ENCODE assay signal across 7 cellular contexts in the genomic region with DNA sequence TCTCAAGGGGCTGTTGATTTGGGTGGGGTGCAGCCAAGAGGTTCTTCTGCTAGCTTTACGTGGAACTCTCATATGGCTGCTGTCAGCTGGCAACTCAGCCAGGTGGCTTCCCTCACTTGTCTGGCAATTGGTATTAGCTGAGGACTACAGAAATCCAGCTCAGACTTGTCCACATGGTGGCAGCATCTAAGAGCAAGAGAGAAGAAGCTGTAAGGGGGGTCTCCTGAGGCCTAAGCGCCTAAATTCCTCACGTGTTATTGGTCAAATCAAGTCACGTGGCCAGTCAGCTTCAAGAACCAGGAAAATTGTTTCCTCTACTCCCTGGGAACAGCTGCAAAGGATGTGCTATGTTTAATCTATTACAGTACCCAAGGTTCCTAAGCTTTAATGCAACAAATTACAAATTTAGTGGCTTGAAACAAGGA. TPM values are rescaled to one million over a fixed set of nuclear protein-coding genes. Genes with fewer than 3 reads are reported as not detected.
DNase-seq lines count a peak whose midpoint lies in the region; ATAC-seq, FAIRE-seq and TF ChIP-seq lines count a peak whose summit lies in the region.

No MANE protein-coding gene starts in this region.

- in situ Hi-C loops in G401 (cut with HindIII; ENCODE audit: low sequenced_read_pairs) = no loop called here
- in situ Hi-C loops in K562 (cut with MboI) = no loop called here

- peaks cover 24% of the 10 kb centered on the region for H3K27me3 Mint-ChIP-seq in activated T-helper 2 cell treated with anti-CD3 and anti-CD28 coated beads, Interferon-gamma antibody, Interleukin-2, Interleukin-4, amounts not matched to agents 10 μg/mL and 5 μg/mL and 100 μg/mL, durations not matched to agents 14 hours and 24 hours and 36 hours (ENCODE audit: low read depth)

- TF ChIP-seq CTCF in K562 (IDR thresholded peaks at IDR 0.05 in 2 of 3, conservative IDR thresholded peaks at IDR 0.05 in 1 of 3; ENCODE audit: insufficient read depth in 2 of 3, low read depth in 1 of 3, low read length in 3 of 3) = peak; percentile 73 to 87 (median 78)
- peak; percentile 69 for TF ChIP-seq CTCF in kidney (IDR thresholded peaks at IDR 0.05; ENCODE audit: borderline replicate concordance, extremely low read depth, insufficient read depth)

- H3K36me3 ChIP-seq in K562 (ENCODE audit: control insufficient read depth, insufficient read depth, low read length) (no peaks in the 10 kb centered on the region), kidney (ENCODE audit: control insufficient read depth in 1 of 2, insufficient read depth in 2 of 2, low read length in 2 of 2) (no peaks in the 10 kb centered on the region)

- intact Hi-C loops in K562 (cut with micrococcal nuclease) (loop anchor here (1.0 to 5.0 kb wide), 2 partner anchors 281 to 351 kb away; no protein-coding TSS in a partner anchor), kidney (cut with DNase I) (no loop called here)
- intact Hi-C loops in activated T-helper 2 cell treated with anti-CD3 and anti-CD28 coated beads, Interferon-gamma antibody, Interleukin-2, Interleukin-4, amounts not matched to agents 10 μg/mL and 5 μg/mL and 100 μg/mL, durations not matched to agents 14 hours and 24 hours and 36 hours (cut with micrococcal nuclease) = loop anchor here (5.0 kb wide), 1 partner anchor 351 kb away; no protein-coding TSS in a partner anchor

- no peak overlapping the region for H3K27ac ChIP-seq in K562 (ENCODE audit: extremely low read depth, low read depth, low read length)
- H3K27ac ChIP-seq in kidney (ENCODE audit: low read depth in 2 of 2, low read length in 2 of 2) = no peak overlapping the region

- POLR2A ChIA-PET in K562 (lab: Yijun Ruan, JAX) = interaction anchor here (0.6 to 1.5 kb wide), 4 partner anchors 10 to 198 kb away, joined by 3 to 8 read pairs (median 5); no protein-coding TSS in a partner anchor

- BruUV-seq in K562 (replicated peaks; lab: Mats Ljungman, UMichigan) = no TSS peak

- no peak for TF ChIP-seq POLR2A in K562 (conservative IDR thresholded peaks at IDR 0.05)

- H3K4me1 ChIP-seq in K562 (replicated peaks in 1 of 2; ENCODE audit: control insufficient read depth in 2 of 2, insufficient read depth in 2 of 2, low read length in 2 of 2) = peaks cover 12 to 13% of the 10 kb centered on the region in 2 experiments
- peaks cover 6 to 9% of the 10 kb centered on the region in 2 donors for H3K4me1 ChIP-seq in kidney (ENCODE audit: control insufficient read depth in 1 of 2, insufficient read depth in 1 of 2, low read depth in 1 of 2, low read length in 2 of 2)

- no peaks in the 10 kb centered on the region for H3K9me1 ChIP-seq in K562 (ENCODE audit: control insufficient read depth, insufficient read depth, low read length)

- 0 out of 5 replicates have a peak, but pooled peaks cover 0 to 6% of the 10 kb centered on the region in 2 experiments for H3K27me3 ChIP-seq in K562 (ENCODE audit: control insufficient read depth in 2 of 2, insufficient read depth in 2 of 2, low read length in 2 of 2)

- FAIRE-seq in K562 (lab: Jason Lieb, UNC) (peak; percentile 91), kidney (lab: Jason Lieb, UNC) (no peak), urothelium cell line (lab: Jason Lieb, UNC) (no peak)

- no peak overlapping the region for H3K4me2 ChIP-seq in K562 (ENCODE audit: insufficient read depth, low read length)

- TF ChIP-seq RAD21 in K562 (CRISPR knock-in tag; conservative IDR thresholded peaks at IDR 0.05 in 1 of 2, IDR thresholded peaks at IDR 0.05 in 1 of 2) = peak; percentile 53 to 86

- H4K20me1 ChIP-seq in K562 (replicated peaks; ENCODE audit: control insufficient read depth, insufficient read depth, low read length) = no peaks in the 10 kb centered on the region

- WGBS in K562 (ENCODE audit: insufficient coverage, low coverage, missing lambda C conversion rate) = 3% methylated on average over 4 of the region's 4 CpGs

- H3K4me3 Mint-ChIP-seq in activated T-helper 2 cell treated with anti-CD3 and anti-CD28 coated beads, Interferon-gamma antibody, Interleukin-2, Interleukin-4, amounts not matched to agents 10 μg/mL and 5 μg/mL and 100 μg/mL, durations not matched to agents 14 hours and 24 hours and 36 hours (ENCODE audit: low read depth) = no peak overlapping the region

- H3K4me1 Mint-ChIP-seq in activated T-helper 2 cell treated with anti-CD3 and anti-CD28 coated beads, Interferon-gamma antibody, Interleukin-2, Interleukin-4, amounts not matched to agents 10 μg/mL and 5 μg/mL and 100 μg/mL, durations not matched to agents 14 hours and 24 hours and 36 hours (ENCODE audit: low read depth) = peaks cover 11% of the 10 kb centered on the region

- no peak for TF ChIP-seq EP300 in K562 (IDR thresholded peaks at IDR 0.05; ENCODE audit: low read length)

- no peak overlapping the region for H3K9ac ChIP-seq in K562 (ENCODE audit: insufficient read depth in 1 of 2, low read depth in 2 of 2, low read length in 2 of 2)
- no peak overlapping the region for H3K9ac ChIP-seq in kidney (ENCODE audit: low read length in 2 of 2)

- DNase-seq in G401 (ENCODE audit: low spot score) (peak; percentile 67), Kasumi-1 (lab: John Stamatoyannopoulos, UW) (peak; percentile 94), NOMO-1 treated with dmso at 0.1 percent for 144 hours (lab: John Stamatoyannopoulos, UW; ENCODE audit: unreplicated experiment) (peak; percentile 17), K562 (ENCODE audit: extremely low read depth in 1 of 4, low spot score in 3 of 4) (peak; percentile 86 to 95 (median 92)), kidney (no peak), urothelium cell line (ENCODE audit: low spot score) (peak; percentile 52)
- no peak for DNase-seq in activated T-helper 2 cell treated with anti-CD3 and anti-CD28 coated beads, Interferon-gamma antibody, Interleukin-2, Interleukin-4, amounts not matched to agents 10 μg/mL and 5 μg/mL and 100 μg/mL, durations not matched to agents 14 hours and 24 hours and 36 hours (ENCODE audit: low spot score)

- H3K9me3 Mint-ChIP-seq in activated T-helper 2 cell treated with anti-CD3 and anti-CD28 coated beads, Interferon-gamma antibody, Interleukin-2, Interleukin-4, amounts not matched to agents 10 μg/mL and 5 μg/mL and 100 μg/mL, durations not matched to agents 14 hours and 24 hours and 36 hours = no peaks in the 10 kb centered on the region

- H2AFZ ChIP-seq in K562 (ENCODE audit: low read depth, low read length) = peak overlapping the region; percentile 78

- H3K4me3 ChIP-seq in K562 (no peak overlapping the region), kidney (ENCODE audit: low read length in 2 of 2) (no peak overlapping the region)

- no peaks in the 10 kb centered on the region for H3K36me3 Mint-ChIP-seq in activated T-helper 2 cell treated with anti-CD3 and anti-CD28 coated beads, Interferon-gamma antibody, Interleukin-2, Interleukin-4, amounts not matched to agents 10 μg/mL and 5 μg/mL and 100 μg/mL, durations not matched to agents 14 hours and 24 hours and 36 hours (ENCODE audit: low read depth)

- peak; percentile 24 for ATAC-seq in K562

- no peaks in the 10 kb centered on the region; the same call in 1 of the 2 replicates for H3K9me3 ChIP-seq in K562 (replicated peaks; ENCODE audit: control insufficient read depth, insufficient read depth, low read depth, low read length)
- no peaks in the 10 kb centered on the region for H3K9me3 ChIP-seq in kidney (ENCODE audit: control insufficient read depth in 1 of 2, low read length in 2 of 2)

- no peak overlapping the region for H3K27ac Mint-ChIP-seq in activated T-helper 2 cell treated with anti-CD3 and anti-CD28 coated beads, Interferon-gamma antibody, Interleukin-2, Interleukin-4, amounts not matched to agents 10 μg/mL and 5 μg/mL and 100 μg/mL, durations not matched to agents 14 hours and 24 hours and 36 hours

- CTCF ChIA-PET in K562 (lab: Yijun Ruan, JAX; ENCODE audit: low intra/inter-chr PET ratio) = interaction anchor here (0.6 to 2.1 kb wide), 3 partner anchors 15 to 177 kb away, joined by 3 to 14 read pairs (median 4); no protein-coding TSS in a partner anchor

- H3K79me2 ChIP-seq in K562 (ENCODE audit: control insufficient read depth, insufficient read depth, low read length) = peaks cover 8% of the 10 kb centered on the region

RNA-seq across cellular contexts. Expression of a gene that starts 4.2 kb away (rescaled TPM):
- 22.2 and 24.1 TPM in 2 replicates for total RNA-seq in G401 (2014; rRNA removed; shearing (Covaris generic))
- total RNA-seq in K562 (2011; cell fraction: chromatin; rRNA removed; ENCODE audit: low replicate concordance) = 39.6 and 56.6 TPM in 2 replicates
- 27.2 and 29.9 TPM in 2 replicates for total RNA-seq in K562 (2011; cell fraction: nucleolus; rRNA removed)
- 31.7 and 33.1 TPM in 2 replicates for total RNA-seq in K562 (2011; cell fraction: nucleoplasm; rRNA removed)
- total RNA-seq in K562 (2014; rRNA removed) = 22.5 and 33.6 TPM in 2 replicates
- total RNA-seq in K562 (2014; rRNA removed; fragmentation: Illumina TruSeq; extraction: Trizol) = 29.6 and 31.0 TPM in 2 replicates
- total RNA-seq in K562 (2015; rRNA removed; fragmentation: Illumina TruSeq; extraction: Trizol) = 23.3 and 25.7 TPM in 2 replicates
- 30.2 and 31.6 TPM in 2 replicates for total RNA-seq in K562 (2021)
- polyA plus RNA-seq in K562 (2011; rRNA removed) = 30.8 and 33.7 TPM in 2 replicates
- 14.5 and 17.4 TPM in 2 replicates for polyA plus RNA-seq in K562 (2011; cell fraction: cytosol; rRNA removed)
- polyA plus RNA-seq in K562 (2011; cell fraction: nucleus; rRNA removed) = 20.4 and 23.2 TPM in 2 replicates
- 17.0 and 17.6 TPM in 2 replicates for polyA plus RNA-seq in K562 (2012)
- polyA plus RNA-seq in K562 (2014; fragmentation: Illumina TruSeq; extraction: Trizol) = 24.8 and 30.2 TPM in 2 replicates
- polyA plus RNA-seq in K562 (2014; fragmentation: Nextera tagmentation; extraction: Ambion mirVana) = 1 to 10 TPM; 4.5 to 5.2 TPM
- 16.3 and 20.2 TPM in 2 replicates for polyA plus RNA-seq in K562 (2014; rRNA removed)
- polyA minus RNA-seq in K562 (2011; rRNA and poly(A)+ RNA removed) = 52.0 and 59.7 TPM in 2 replicates
- 21.9 and 25.0 TPM in 2 replicates for polyA minus RNA-seq in K562 (2011; cell fraction: cytosol; rRNA and poly(A)+ RNA removed)
- 13.9 and 20.9 TPM in 2 replicates for polyA minus RNA-seq in K562 (2011; cell fraction: nucleus; rRNA and poly(A)+ RNA removed)
- 12.7 TPM for total RNA-seq in kidney
- polyA plus RNA-seq in kidney (ENCODE audit: insufficient read depth, low read depth, low replicate concordance) = 3.5 TPM
- 12.1 and 13.0 TPM in 2 replicates for total RNA-seq in activated T-helper 2 cell treated with anti-CD3 and anti-CD28 coated beads, Interferon-gamma antibody, Interleukin-2, Interleukin-4, amounts not matched to agents 10 μg/mL and 5 μg/mL and 100 μg/mL, durations not matched to agents 14 hours and 24 hours and 36 hours

RNA-seq across cellular contexts. Expression of a gene that starts 18.8 kb away (rescaled TPM):
- 58.2 and 63.7 TPM in 2 replicates for total RNA-seq in G401 (2014; rRNA removed; shearing (Covaris generic))
- total RNA-seq in K562 (2011; cell fraction: chromatin; rRNA removed; ENCODE audit: low replicate concordance) = 150 and 157 TPM in 2 replicates
- total RNA-seq in K562 (2011; cell fraction: nucleolus; rRNA removed) = 80.9 and 87.9 TPM in 2 replicates
- total RNA-seq in K562 (2011; cell fraction: nucleoplasm; rRNA removed) = 121 and 150 TPM in 2 replicates
- total RNA-seq in K562 (2014; rRNA removed) (85.9 and 106 TPM in 2 replicates), K562 (2014; rRNA removed; fragmentation: Illumina TruSeq; extraction: Trizol) (92.7 and 93.9 TPM in 2 replicates), K562 (2015; rRNA removed; fragmentation: Illumina TruSeq; extraction: Trizol) (85.1 and 86.5 TPM in 2 replicates), K562 (2021) (81.1 and 82.1 TPM in 2 replicates), kidney (45.1 TPM)
- polyA plus RNA-seq in K562 (2011; rRNA removed) (138 and 152 TPM in 2 replicates), K562 (2014; fragmentation: Illumina TruSeq; extraction: Trizol) (111 and 128 TPM in 2 replicates), K562 (2014; fragmentation: Nextera tagmentation; extraction: Ambion mirVana) (100 to 1,000 TPM in 1 of 2 experiments, 10 to 100 TPM in 1; 86.9 to 130 TPM), K562 (2014; rRNA removed) (113 and 131 TPM in 2 replicates), kidney (ENCODE audit: insufficient read depth, low read depth, low replicate concordance) (44.5 TPM)
- 91.2 and 121 TPM in 2 replicates for polyA plus RNA-seq in K562 (2011; cell fraction: cytosol; rRNA removed)
- polyA plus RNA-seq in K562 (2011; cell fraction: nucleus; rRNA removed) = 209 and 264 TPM in 2 replicates
- 76.3 and 124 TPM in 2 replicates for polyA plus RNA-seq in K562 (2012)
- 109 and 116 TPM in 2 replicates for polyA minus RNA-seq in K562 (2011; rRNA and poly(A)+ RNA removed)
- 50.0 and 50.6 TPM in 2 replicates for polyA minus RNA-seq in K562 (2011; cell fraction: cytosol; rRNA and poly(A)+ RNA removed)
- 51.2 and 78.6 TPM in 2 replicates for polyA minus RNA-seq in K562 (2011; cell fraction: nucleus; rRNA and poly(A)+ RNA removed)
- 72.7 and 73.3 TPM in 2 replicates for total RNA-seq in activated T-helper 2 cell treated with anti-CD3 and anti-CD28 coated beads, Interferon-gamma antibody, Interleukin-2, Interleukin-4, amounts not matched to agents 10 μg/mL and 5 μg/mL and 100 μg/mL, durations not matched to agents 14 hours and 24 hours and 36 hours

RNA-seq across cellular contexts. Expression of a gene that starts 53.6 kb away (rescaled TPM):
- 25.7 and 32.7 TPM in 2 replicates for total RNA-seq in G401 (2014; rRNA removed; shearing (Covaris generic))
- total RNA-seq in K562 (2011; cell fraction: chromatin; rRNA removed; ENCODE audit: low replicate concordance) = 70.6 and 157 TPM in 2 replicates
- total RNA-seq in K562 (2011; cell fraction: nucleolus; rRNA removed) = 89.5 and 98.9 TPM in 2 replicates
- total RNA-seq in K562 (2011; cell fraction: nucleoplasm; rRNA removed) = 74.0 and 80.4 TPM in 2 replicates
- 52.1 and 57.2 TPM in 2 replicates for total RNA-seq in K562 (2014; rRNA removed)
- total RNA-seq in K562 (2014; rRNA removed; fragmentation: Illumina TruSeq; extraction: Trizol) = 36.1 and 36.6 TPM in 2 replicates
- 33.3 and 35.6 TPM in 2 replicates for total RNA-seq in K562 (2015; rRNA removed; fragmentation: Illumina TruSeq; extraction: Trizol)
- total RNA-seq in K562 (2021) = 81.3 and 94.2 TPM in 2 replicates
- 66.5 and 72.1 TPM in 2 replicates for polyA plus RNA-seq in K562 (2011; rRNA removed)
- 68.3 and 74.8 TPM in 2 replicates for polyA plus RNA-seq in K562 (2011; cell fraction: cytosol; rRNA removed)
- polyA plus RNA-seq in K562 (2011; cell fraction: nucleus; rRNA removed) = 140 and 167 TPM in 2 replicates
- 53.3 and 64.1 TPM in 2 replicates for polyA plus RNA-seq in K562 (2012)
- 73.6 and 78.3 TPM in 2 replicates for polyA plus RNA-seq in K562 (2014; fragmentation: Illumina TruSeq; extraction: Trizol)
- 1 to 10 TPM in 1 of 2 experiments, under 1 TPM in 1; 0.63 to 1.3 TPM for polyA plus RNA-seq in K562 (2014; fragmentation: Nextera tagmentation; extraction: Ambion mirVana)
- polyA plus RNA-seq in K562 (2014; rRNA removed) = 53.4 and 57.2 TPM in 2 replicates
- polyA minus RNA-seq in K562 (2011; rRNA and poly(A)+ RNA removed) = 48.3 and 60.9 TPM in 2 replicates
- 37.6 and 41.0 TPM in 2 replicates for polyA minus RNA-seq in K562 (2011; cell fraction: cytosol; rRNA and poly(A)+ RNA removed)
- 30.2 and 35.1 TPM in 2 replicates for polyA minus RNA-seq in K562 (2011; cell fraction: nucleus; rRNA and poly(A)+ RNA removed)
- total RNA-seq in kidney = 113 TPM
- 84.5 TPM for polyA plus RNA-seq in kidney (ENCODE audit: insufficient read depth, low read depth, low replicate concordance)
- total RNA-seq in activated T-helper 2 cell treated with anti-CD3 and anti-CD28 coated beads, Interferon-gamma antibody, Interleukin-2, Interleukin-4, amounts not matched to agents 10 μg/mL and 5 μg/mL and 100 μg/mL, durations not matched to agents 14 hours and 24 hours and 36 hours = 92.3 and 98.8 TPM in 2 replicates

Comparison
In these comparisons a context has a peak if more than half of its experiments do, and no peak if none do; other contexts are left out.
1. DNase-seq: peak in G401 (single experiment), Kasumi-1 (2 of 2), NOMO-1 treated with dmso at 0.1 percent for 144 hours (single experiment), K562 (4 of 4) and urothelium cell line (single experiment); none in kidney (single experiment) and activated T-helper 2 cell treated with anti-CD3 and anti-CD28 coated beads, Interferon-gamma antibody, Interleukin-2, Interleukin-4, amounts not matched to agents 10 μg/mL and 5 μg/mL and 100 μg/mL, durations not matched to agents 14 hours and 24 hours and 36 hours (single experiment).